9 cellular contexts compared by ENCODE assay signal in the genomic region with DNA sequence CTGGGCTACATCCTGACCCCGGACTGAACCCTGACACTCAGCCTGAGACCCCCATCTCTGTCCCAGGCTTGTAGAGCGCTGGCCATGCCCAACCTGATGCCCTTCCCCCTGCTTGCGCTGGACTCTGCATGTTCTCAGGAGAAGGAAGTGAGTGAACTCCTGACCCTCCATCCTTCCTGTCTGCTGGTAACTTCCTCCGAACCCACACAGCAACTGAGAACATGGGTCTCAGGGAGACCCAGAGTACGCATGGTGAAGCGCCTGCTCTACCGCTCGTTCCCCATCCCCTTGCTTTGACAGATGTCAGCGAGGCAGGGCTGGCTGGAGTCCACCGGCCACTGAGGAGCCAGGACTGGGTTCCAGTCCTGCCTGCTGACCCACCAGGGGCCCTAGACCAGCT. TPM values are rescaled to one million over a fixed set of nuclear protein-coding genes. Genes with fewer than 3 reads are reported as not detected.
DNase-seq lines count a peak whose midpoint lies in the region; ATAC-seq, FAIRE-seq and TF ChIP-seq lines count a peak whose summit lies in the region.
"Had no signal": no experiment of that assay in that cellular context is flagged by ENCODE, and none has a peak within 500 bp of the region (broad histone marks: within the 10 kb centered on the region; RNA-seq: fewer than 3 reads in every experiment).

No MANE protein-coding gene starts in this region.

- H3K9ac ChIP-seq in smooth muscle cell (ENCODE audit: low read depth) = peak overlapping the region; percentile 73

- peaks cover 19% of the 10 kb centered on the region for H3F3A ChIP-seq in smooth muscle cell (ENCODE audit: low read depth)

- 46 to 67% (median 60%) methylated on average over 10 of the region's 10 CpGs for WGBS in heart left ventricle, 4 donors
- WGBS in smooth muscle cell (ENCODE audit: low lambda C conversion rate) = 93% methylated on average over 10 of the region's 10 CpGs

- intact Hi-C loops in heart left ventricle (cut with DNase I) = no loop called here

- DNase-seq in HL-60 (ENCODE audit: low read depth in 1 of 2, low spot score in 1 of 2) (peak; percentile 30 to 54), UCSD-AML1 (lab: John Stamatoyannopoulos, UW; ENCODE audit: unreplicated experiment) (peak; percentile 57), heart left ventricle (peak in 4 of 5 donors; percentile 47 to 65 (median 59)), smooth muscle cell (lab: John Stamatoyannopoulos, UW; ENCODE audit: unreplicated experiment) (no peak), H54 (ENCODE audit: insufficient read length, low spot score) (no peak), NCI-H1105 treated with DMSO at 0.1 percent for 48 hours (lab: John Stamatoyannopoulos, UW) (no peak)

- H3K27ac ChIP-seq in HL-60 (replicated peaks) = peak overlapping the region; percentile 47
- H3K27ac ChIP-seq in heart left ventricle = peak overlapping the region in 8 of 12 donors; percentile 41 to 92 (median 84)
- H3K27ac ChIP-seq in smooth muscle cell (ENCODE audit: low read depth) = peak overlapping the region; percentile 99

- TF ChIP-seq CTCF in HL-60 (IDR thresholded peaks at IDR 0.05; ENCODE audit: insufficient read depth, low read length) (no peak), heart left ventricle (IDR thresholded peaks at IDR 0.05) (no peak), smooth muscle cell (IDR thresholded peaks at IDR 0.05; ENCODE audit: borderline replicate concordance, insufficient read depth, poor library complexity, severe bottlenecking) (no peak)

- H3K4me2 ChIP-seq in smooth muscle cell = no peak overlapping the region

- H3K4me1 ChIP-seq in heart left ventricle (peaks cover 0 to 64% (median 43%) of the 10 kb centered on the region in 12 donors), smooth muscle cell (ENCODE audit: low read depth) (peaks cover 27% of the 10 kb centered on the region)

- peaks cover 8% of the 10 kb centered on the region for H3K79me2 ChIP-seq in smooth muscle cell (ENCODE audit: low read depth)

- no peak overlapping the region for H2AFZ ChIP-seq in smooth muscle cell (ENCODE audit: low read depth)

- no peak for FAIRE-seq in H54 (lab: Jason Lieb, UNC)
- FAIRE-seq: pancreas had no signal

- ATAC-seq in heart left ventricle (peak in 3 of 4 donors; percentile 27 to 60 (median 43)), HG02571 (IDR thresholded peaks at IDR 0.05; ENCODE audit: unreplicated experiment) (no peak), HG03175 (IDR thresholded peaks at IDR 0.05; ENCODE audit: unreplicated experiment) (no peak)

- TF ChIP-seq POLR2A in heart left ventricle (IDR thresholded peaks at IDR 0.05) = no peak
- no peak for TF ChIP-seq POLR2A in H54 (IDR thresholded peaks at IDR 0.05; ENCODE audit: low read depth, low read length)

- H3K4me3 ChIP-seq in HL-60 (replicated peaks; ENCODE audit: insufficient read depth, low read length) (no peak overlapping the region), heart left ventricle (no peak overlapping the region), smooth muscle cell (no peak overlapping the region)
- H3K4me3 ChIP-seq: pancreas had no signal

- H3K36me3 ChIP-seq in heart left ventricle = peaks cover 0 to 31% (median 16%) of the 10 kb centered on the region in 9 donors
- H3K36me3 ChIP-seq in smooth muscle cell (ENCODE audit: low read depth) = no peaks in the 10 kb centered on the region
- H3K36me3 ChIP-seq: pancreas had no signal

- H3K27me3 ChIP-seq in HL-60 (ENCODE audit: insufficient read depth, poor library complexity, severe bottlenecking) (no peaks in the 10 kb centered on the region), heart left ventricle (no peaks in the 10 kb centered on the region), smooth muscle cell (ENCODE audit: low read depth) (no peaks in the 10 kb centered on the region)
- H3K27me3 ChIP-seq: pancreas had no signal

- no peaks in the 10 kb centered on the region for H3K9me3 ChIP-seq in heart left ventricle
- H3K9me3 ChIP-seq in smooth muscle cell (replicated peaks; ENCODE audit: low read depth) = no peaks in the 10 kb centered on the region
- H3K9me3 ChIP-seq: pancreas had no signal

- H4K20me1 ChIP-seq in smooth muscle cell (ENCODE audit: low read depth) = peaks cover 7% of the 10 kb centered on the region

RNA-seq across cellular contexts. Expression of a gene that starts 6.1 kb away (rescaled TPM):
- total RNA-seq in heart left ventricle = 1 to 10 TPM; 2.0 to 6.8 (median 4.3) TPM
- polyA plus RNA-seq in heart left ventricle = 1 to 10 TPM; 2.0 to 4.2 TPM
- 6.3 and 8.8 TPM in 2 replicates for total RNA-seq in smooth muscle cell
- 7.7 and 8.1 TPM in 2 replicates for polyA plus RNA-seq in smooth muscle cell

RNA-seq across cellular contexts. Expression of a gene that starts 29.5 kb away (rescaled TPM):
- total RNA-seq in heart left ventricle = 1 to 10 TPM in 2 of 9 donors, under 1 TPM in 7; 0.22 to 5.5 (median 0.52) TPM
- 1 to 10 TPM in 1 of 2 donors, under 1 TPM in 1; 0.19 to 1.4 TPM for polyA plus RNA-seq in heart left ventricle
- total RNA-seq in smooth muscle cell = 1.3 and 2.4 TPM in 2 replicates
- polyA plus RNA-seq in smooth muscle cell = 0.47 and 3.2 TPM in 2 replicates

RNA-seq across cellular contexts. Expression of a gene that starts 40.7 kb away (rescaled TPM):
- total RNA-seq in heart left ventricle (10 to 100 TPM; 10.6 to 26.4 (median 21.6) TPM), smooth muscle cell (28.3 and 30.0 TPM in 2 replicates)
- polyA plus RNA-seq in heart left ventricle (10 to 100 TPM; 10.4 to 20.2 TPM), smooth muscle cell (30.7 and 32.4 TPM in 2 replicates)

Comparison
In these comparisons a context has a peak if more than half of its experiments do, and no peak if none do; other contexts are left out.
1. DNase-seq: peak in HL-60 (2 of 2), UCSD-AML1 (single experiment) and heart left ventricle (4 of 5); none in smooth muscle cell (single experiment), H54 (single experiment) and NCI-H1105 treated with DMSO at 0.1 percent for 48 hours (single experiment).
2. H3K27ac ChIP-seq: peak in every context shown above with its lines; median percentile 99 in smooth muscle cell; 84 in heart left ventricle; 47 in HL-60.
3. ATAC-seq: peak in heart left ventricle (3 of 4); none in HG02571 (single experiment) and HG03175 (single experiment).